Comparison of ENCODE assay signal across 2 cellular contexts in the genomic region with DNA sequence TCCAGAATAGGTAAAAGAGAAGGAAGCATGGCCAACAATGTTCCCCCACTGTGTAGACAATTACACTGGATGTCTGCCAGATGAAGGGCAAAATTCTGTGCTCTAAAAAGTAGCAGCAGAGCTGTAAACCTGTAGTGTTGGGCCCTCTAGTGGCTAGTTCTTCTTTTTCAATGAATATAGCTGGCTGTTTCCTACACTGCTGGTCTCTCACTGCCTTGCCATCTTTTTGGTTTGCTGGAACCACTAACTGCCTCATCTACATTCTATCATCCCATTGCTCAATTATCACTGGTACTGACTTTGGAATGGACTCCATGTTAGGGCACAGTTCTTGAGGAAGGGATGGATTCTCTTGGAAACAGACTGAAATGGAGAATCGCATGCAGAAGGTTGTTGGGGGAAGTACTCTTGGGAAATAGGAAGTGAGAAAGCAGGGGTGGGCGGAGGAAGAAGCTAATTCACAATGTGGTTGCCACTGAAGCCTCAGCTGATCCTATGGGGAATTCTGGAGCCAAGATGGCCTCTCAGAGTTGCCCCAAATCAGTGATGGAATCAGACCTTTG.
TF ChIP-seq lines count a peak whose summit lies in the region.

No MANE protein-coding gene starts in this region.

TF ChIP-seq in SK-N-SH treated with all-trans-retinoic acid at 6 μM for 48 hours, 23 proteins besides CTCF, POLR2A, EP300 and RAD21 (continued from another document):
- TF ChIP-seq, protein P1, sequence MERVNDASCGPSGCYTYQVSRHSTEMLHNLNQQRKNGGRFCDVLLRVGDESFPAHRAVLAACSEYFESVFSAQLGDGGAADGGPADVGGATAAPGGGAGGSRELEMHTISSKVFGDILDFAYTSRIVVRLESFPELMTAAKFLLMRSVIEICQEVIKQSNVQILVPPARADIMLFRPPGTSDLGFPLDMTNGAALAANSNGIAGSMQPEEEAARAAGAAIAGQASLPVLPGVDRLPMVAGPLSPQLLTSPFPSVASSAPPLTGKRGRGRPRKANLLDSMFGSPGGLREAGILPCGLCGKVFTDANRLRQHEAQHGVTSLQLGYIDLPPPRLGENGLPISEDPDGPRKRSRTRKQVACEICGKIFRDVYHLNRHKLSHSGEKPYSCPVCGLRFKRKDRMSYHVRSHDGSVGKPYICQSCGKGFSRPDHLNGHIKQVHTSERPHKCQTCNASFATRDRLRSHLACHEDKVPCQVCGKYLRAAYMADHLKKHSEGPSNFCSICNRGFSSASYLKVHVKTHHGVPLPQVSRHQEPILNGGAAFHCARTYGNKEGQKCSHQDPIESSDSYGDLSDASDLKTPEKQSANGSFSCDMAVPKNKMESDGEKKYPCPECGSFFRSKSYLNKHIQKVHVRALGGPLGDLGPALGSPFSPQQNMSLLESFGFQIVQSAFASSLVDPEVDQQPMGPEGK (CRISPR knock-in tag; IDR thresholded peaks at IDR 0.05; ENCODE audit: borderline replicate concordance): no peak
- TF ChIP-seq, protein P2, sequence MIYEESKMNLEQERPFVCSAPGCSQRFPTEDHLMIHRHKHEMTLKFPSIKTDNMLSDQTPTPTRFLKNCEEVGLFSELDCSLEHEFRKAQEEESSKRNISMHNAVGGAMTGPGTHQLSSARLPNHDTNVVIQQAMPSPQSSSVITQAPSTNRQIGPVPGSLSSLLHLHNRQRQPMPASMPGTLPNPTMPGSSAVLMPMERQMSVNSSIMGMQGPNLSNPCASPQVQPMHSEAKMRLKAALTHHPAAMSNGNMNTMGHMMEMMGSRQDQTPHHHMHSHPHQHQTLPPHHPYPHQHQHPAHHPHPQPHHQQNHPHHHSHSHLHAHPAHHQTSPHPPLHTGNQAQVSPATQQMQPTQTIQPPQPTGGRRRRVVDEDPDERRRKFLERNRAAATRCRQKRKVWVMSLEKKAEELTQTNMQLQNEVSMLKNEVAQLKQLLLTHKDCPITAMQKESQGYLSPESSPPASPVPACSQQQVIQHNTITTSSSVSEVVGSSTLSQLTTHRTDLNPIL (CRISPR knock-in tag; IDR thresholded peaks at IDR 0.05; ENCODE audit: low read depth): no peak
- no peak for TF ChIP-seq BACH2 (CRISPR knock-in tag; IDR thresholded peaks at IDR 0.05; ENCODE audit: borderline replicate concordance)

TF ChIP-seq in K562, 482 proteins besides CTCF, POLR2A, EP300 and RAD21:
- TF ChIP-seq, protein P3, sequence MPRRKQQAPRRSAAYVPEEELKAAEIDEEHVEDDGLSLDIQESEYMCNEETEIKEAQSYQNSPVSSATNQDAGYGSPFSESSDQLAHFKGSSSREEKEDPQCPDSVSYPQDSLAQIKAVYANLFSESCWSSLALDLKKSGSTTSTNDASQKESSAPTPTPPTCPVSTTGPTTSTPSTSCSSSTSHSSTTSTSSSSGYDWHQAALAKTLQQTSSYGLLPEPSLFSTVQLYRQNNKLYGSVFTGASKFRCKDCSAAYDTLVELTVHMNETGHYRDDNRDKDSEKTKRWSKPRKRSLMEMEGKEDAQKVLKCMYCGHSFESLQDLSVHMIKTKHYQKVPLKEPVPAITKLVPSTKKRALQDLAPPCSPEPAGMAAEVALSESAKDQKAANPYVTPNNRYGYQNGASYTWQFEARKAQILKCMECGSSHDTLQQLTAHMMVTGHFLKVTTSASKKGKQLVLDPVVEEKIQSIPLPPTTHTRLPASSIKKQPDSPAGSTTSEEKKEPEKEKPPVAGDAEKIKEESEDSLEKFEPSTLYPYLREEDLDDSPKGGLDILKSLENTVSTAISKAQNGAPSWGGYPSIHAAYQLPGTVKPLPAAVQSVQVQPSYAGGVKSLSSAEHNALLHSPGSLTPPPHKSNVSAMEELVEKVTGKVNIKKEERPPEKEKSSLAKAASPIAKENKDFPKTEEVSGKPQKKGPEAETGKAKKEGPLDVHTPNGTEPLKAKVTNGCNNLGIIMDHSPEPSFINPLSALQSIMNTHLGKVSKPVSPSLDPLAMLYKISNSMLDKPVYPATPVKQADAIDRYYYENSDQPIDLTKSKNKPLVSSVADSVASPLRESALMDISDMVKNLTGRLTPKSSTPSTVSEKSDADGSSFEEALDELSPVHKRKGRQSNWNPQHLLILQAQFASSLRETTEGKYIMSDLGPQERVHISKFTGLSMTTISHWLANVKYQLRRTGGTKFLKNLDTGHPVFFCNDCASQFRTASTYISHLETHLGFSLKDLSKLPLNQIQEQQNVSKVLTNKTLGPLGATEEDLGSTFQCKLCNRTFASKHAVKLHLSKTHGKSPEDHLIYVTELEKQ (CRISPR knock-in tag; IDR thresholded peaks at IDR 0.05): no peak
- TF ChIP-seq SP1 (CRISPR knock-in tag; IDR thresholded peaks at IDR 0.05) (0 out of 2 replicates have a peak, but pooled peaks have one; percentile 37), YBX1 (IDR thresholded peaks at IDR 0.05) (no peak), SMC3 (conservative IDR thresholded peaks at IDR 0.05; ENCODE audit: insufficient read depth, low read depth, low read length) (peak; percentile 81), GTF2F1 (IDR thresholded peaks at IDR 0.05; ENCODE audit: low read depth, low read length) (no peak), ATF7 (IDR thresholded peaks at IDR 0.05) (no peak), NFIC (IDR thresholded peaks at IDR 0.05) (peak; percentile 91), RB1 (IDR thresholded peaks at IDR 0.05; ENCODE audit: low read depth) (peak; percentile 57; the same call in 1 of the 2 replicates), STAG1 (CRISPR knock-in tag; IDR thresholded peaks at IDR 0.05; ENCODE audit: borderline replicate concordance) (peak; percentile 78; the same call in 1 of the 2 replicates), HMG20B (CRISPR knock-in tag; IDR thresholded peaks at IDR 0.05) (no peak), CC2D1A (IDR thresholded peaks at IDR 0.05) (peak; percentile 55; the same call in 1 of the 2 replicates), NCOR1 (IDR thresholded peaks at IDR 0.05) (no peak), RNF219 (CRISPR knock-in tag; IDR thresholded peaks at IDR 0.05) (no peak), JUND (IDR thresholded peaks at IDR 0.05; ENCODE audit: borderline replicate concordance, low read depth, low read length) (peak; percentile 11; the same call in 1 of the 2 replicates), JUND (tag; IDR thresholded peaks at IDR 0.05; ENCODE audit: borderline replicate concordance, low read depth, low read length) (no peak), SPI1 (IDR thresholded peaks at IDR 0.05; ENCODE audit: borderline replicate concordance, low read depth, low read length) (peak; percentile 65; the same call in 1 of the 2 replicates), POLR3A (IDR thresholded peaks at IDR 0.05; ENCODE audit: borderline replicate concordance, extremely low read depth, insufficient read depth, insufficient read length) (no peak)
- TF ChIP-seq, protein P4, sequence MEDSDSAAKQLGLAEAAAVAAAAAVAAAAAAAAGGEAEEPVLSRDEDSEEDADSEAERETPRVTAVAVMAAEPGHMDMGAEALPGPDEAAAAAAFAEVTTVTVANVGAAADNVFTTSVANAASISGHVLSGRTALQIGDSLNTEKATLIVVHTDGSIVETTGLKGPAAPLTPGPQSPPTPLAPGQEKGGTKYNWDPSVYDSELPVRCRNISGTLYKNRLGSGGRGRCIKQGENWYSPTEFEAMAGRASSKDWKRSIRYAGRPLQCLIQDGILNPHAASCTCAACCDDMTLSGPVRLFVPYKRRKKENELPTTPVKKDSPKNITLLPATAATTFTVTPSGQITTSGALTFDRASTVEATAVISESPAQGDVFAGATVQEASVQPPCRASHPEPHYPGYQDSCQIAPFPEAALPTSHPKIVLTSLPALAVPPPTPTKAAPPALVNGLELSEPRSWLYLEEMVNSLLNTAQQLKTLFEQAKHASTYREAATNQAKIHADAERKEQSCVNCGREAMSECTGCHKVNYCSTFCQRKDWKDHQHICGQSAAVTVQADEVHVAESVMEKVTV (CRISPR knock-in tag; IDR thresholded peaks at IDR 0.05): peak; percentile 78
- TF ChIP-seq, protein P5, sequence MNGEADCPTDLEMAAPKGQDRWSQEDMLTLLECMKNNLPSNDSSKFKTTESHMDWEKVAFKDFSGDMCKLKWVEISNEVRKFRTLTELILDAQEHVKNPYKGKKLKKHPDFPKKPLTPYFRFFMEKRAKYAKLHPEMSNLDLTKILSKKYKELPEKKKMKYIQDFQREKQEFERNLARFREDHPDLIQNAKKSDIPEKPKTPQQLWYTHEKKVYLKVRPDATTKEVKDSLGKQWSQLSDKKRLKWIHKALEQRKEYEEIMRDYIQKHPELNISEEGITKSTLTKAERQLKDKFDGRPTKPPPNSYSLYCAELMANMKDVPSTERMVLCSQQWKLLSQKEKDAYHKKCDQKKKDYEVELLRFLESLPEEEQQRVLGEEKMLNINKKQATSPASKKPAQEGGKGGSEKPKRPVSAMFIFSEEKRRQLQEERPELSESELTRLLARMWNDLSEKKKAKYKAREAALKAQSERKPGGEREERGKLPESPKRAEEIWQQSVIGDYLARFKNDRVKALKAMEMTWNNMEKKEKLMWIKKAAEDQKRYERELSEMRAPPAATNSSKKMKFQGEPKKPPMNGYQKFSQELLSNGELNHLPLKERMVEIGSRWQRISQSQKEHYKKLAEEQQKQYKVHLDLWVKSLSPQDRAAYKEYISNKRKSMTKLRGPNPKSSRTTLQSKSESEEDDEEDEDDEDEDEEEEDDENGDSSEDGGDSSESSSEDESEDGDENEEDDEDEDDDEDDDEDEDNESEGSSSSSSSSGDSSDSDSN (IDR thresholded peaks at IDR 0.05; ENCODE audit: borderline replicate concordance in 1 of 2, low read depth in 2 of 2, low read length in 2 of 2): 0 out of 4 replicates have a peak, but pooled peaks of 1 of the 2 experiments have one; percentile 37
